In genomic region chr17:77141846-77142449, GRCh38 we compare ENCODE assay signal across 8 cellular contexts.
DNase-seq lines count a peak whose midpoint lies in the region; ATAC-seq, FAIRE-seq and TF ChIP-seq lines count a peak whose summit lies in the region.

No MANE protein-coding gene starts in this region.

- TF ChIP-seq CTCF in D721Med (IDR thresholded peaks at IDR 0.05; ENCODE audit: insufficient read depth, missing control alignments), result no peak

- no peaks in the 10 kb centered on the region for H3K27me3 Mint-ChIP-seq in T-helper 2 cell treated with Interferon-gamma antibody and Interleukin-4, amounts not matched to agents 5 μg/mL and 100 μg/mL, for 36 hours (ENCODE audit: low read depth)
- no peaks in the 10 kb centered on the region for H3K27me3 Mint-ChIP-seq in activated naive CD8-positive, alpha-beta T cell

- peaks cover 47% of the 10 kb centered on the region for H3K4me1 Mint-ChIP-seq in T-helper 2 cell treated with Interferon-gamma antibody and Interleukin-4, amounts not matched to agents 5 μg/mL and 100 μg/mL, for 36 hours (ENCODE audit: low read depth)
- H3K4me1 Mint-ChIP-seq in activated naive CD8-positive, alpha-beta T cell (ENCODE audit: low read depth), result peaks cover 61% of the 10 kb centered on the region

- FAIRE-seq in D721Med (lab: Jason Lieb, UNC), result no peak

- peaks cover 56% of the 10 kb centered on the region for H3K36me3 Mint-ChIP-seq in T-helper 2 cell treated with Interferon-gamma antibody and Interleukin-4, amounts not matched to agents 5 μg/mL and 100 μg/mL, for 36 hours (ENCODE audit: low read depth)
- peaks cover 11% of the 10 kb centered on the region for H3K36me3 Mint-ChIP-seq in activated naive CD8-positive, alpha-beta T cell

- H3K4me3 Mint-ChIP-seq in T-helper 2 cell treated with Interferon-gamma antibody and Interleukin-4, amounts not matched to agents 5 μg/mL and 100 μg/mL, for 36 hours, result peak overlapping the region; percentile 90
- H3K4me3 Mint-ChIP-seq in activated naive CD8-positive, alpha-beta T cell, result peak overlapping the region; percentile 90

- no peak for ATAC-seq in HG03025 (IDR thresholded peaks at IDR 0.05; ENCODE audit: low FRiP score, unreplicated experiment)

- DNase-seq in T-helper 2 cell treated with Interferon-gamma antibody and Interleukin-4, amounts not matched to agents 5 μg/mL and 100 μg/mL, for 36 hours (ENCODE audit: low spot score), result no peak
- DNase-seq in T-helper 2 cell (no peak), islet precursor cell (peak; percentile 78), superior temporal gyrus (ENCODE audit: extremely low spot score) (peak; percentile 47), DMS114 treated with DMSO at 0.1 percent for 48 hours (lab: John Stamatoyannopoulos, UW; ENCODE audit: unreplicated experiment) (no peak), D721Med (ENCODE audit: insufficient read length, low spot score) (no peak)

- peak overlapping the region; percentile 89 for H3K27ac Mint-ChIP-seq in T-helper 2 cell treated with Interferon-gamma antibody and Interleukin-4, amounts not matched to agents 5 μg/mL and 100 μg/mL, for 36 hours
- H3K27ac Mint-ChIP-seq in activated naive CD8-positive, alpha-beta T cell, result peak overlapping the region; percentile 86

- H3K9me3 Mint-ChIP-seq in T-helper 2 cell treated with Interferon-gamma antibody and Interleukin-4, amounts not matched to agents 5 μg/mL and 100 μg/mL, for 36 hours, result peaks cover 21% of the 10 kb centered on the region
- no peaks in the 10 kb centered on the region for H3K9me3 Mint-ChIP-seq in activated naive CD8-positive, alpha-beta T cell (ENCODE audit: low read depth)

Comparison
In these comparisons a context has a peak if more than half of its experiments do, and no peak if none do; other contexts are left out.
1. DNase-seq: peak in islet precursor cell (single experiment) and superior temporal gyrus (single experiment); none in T-helper 2 cell treated with Interferon-gamma antibody and Interleukin-4, amounts not matched to agents 5 μg/mL and 100 μg/mL, for 36 hours (single experiment), T-helper 2 cell (0 of 5), DMS114 treated with DMSO at 0.1 percent for 48 hours (single experiment) and D721Med (single experiment).